ENCODE assay signal across 10 cellular contexts in genomic region chr17:58786586-58787295, GRCh38. TPM values are rescaled to one million over a fixed set of nuclear protein-coding genes. Genes with fewer than 3 reads are reported as not detected.
DNase-seq lines count a peak whose midpoint lies in the region; ATAC-seq and TF ChIP-seq lines count a peak whose summit lies in the region.
"Had no signal": no experiment of that assay in that cellular context is flagged by ENCODE, and none has a peak within 500 bp of the region (broad histone marks: within the 10 kb centered on the region; RNA-seq: fewer than 3 reads in every experiment).

No MANE protein-coding gene starts in this region.

- H3K36me3 ChIP-seq in breast epithelium, result no peaks in the 10 kb centered on the region
- H3K36me3 ChIP-seq in upper lobe of right lung, result no peaks in the 10 kb centered on the region
- H3K36me3 ChIP-seq: Peyer's patch had no signal

- ATAC-seq in upper lobe of right lung, result no peak

- H3K27me3 Mint-ChIP-seq in MCF 10A (ENCODE audit: insufficient read depth, unreplicated experiment), result no peaks in the 10 kb centered on the region

- TSS peak; percentile 47 for BruUV-seq in MCF 10A (replicated peaks; lab: Mats Ljungman, UMichigan)

- no peak overlapping the region for H3K27ac Mint-ChIP-seq in MCF 10A (ENCODE audit: low read depth, unreplicated experiment)

- intact Hi-C loops in MCF 10A (cut with micrococcal nuclease) (no loop called here), breast epithelium (cut with DNase I; ENCODE audit: low total_unique reads) (no loop called here), upper lobe of right lung (cut with DNase I) (no loop called here)

- TF ChIP-seq CTCF in MCF 10A (IDR thresholded peaks at IDR 0.05; ENCODE audit: unreplicated experiment) (no peak), breast epithelium (IDR thresholded peaks at IDR 0.05) (no peak), upper lobe of right lung (IDR thresholded peaks at IDR 0.05) (no peak)

- H3K36me3 Mint-ChIP-seq in MCF 10A (ENCODE audit: insufficient read depth, unreplicated experiment), result no peaks in the 10 kb centered on the region

- H3K4me3 Mint-ChIP-seq in MCF 10A (ENCODE audit: unreplicated experiment), result no peak overlapping the region

- CTCF ChIA-PET in MCF 10A (lab: Yijun Ruan, JAX), result interaction anchor here (0.6 to 0.8 kb wide), 2 partner anchors 24 to 653 kb away, joined by 3 read pairs; no protein-coding TSS in a partner anchor

- no peaks in the 10 kb centered on the region for H3K27me3 ChIP-seq in breast epithelium
- H3K27me3 ChIP-seq in upper lobe of right lung, result no peaks in the 10 kb centered on the region
- H3K27me3 ChIP-seq: Peyer's patch had no signal

- H3K4me1 ChIP-seq in breast epithelium (no peaks in the 10 kb centered on the region), upper lobe of right lung (no peaks in the 10 kb centered on the region)
- H3K4me1 ChIP-seq: parathyroid adenoma, Peyer's patch had no signal

- no peaks in the 10 kb centered on the region for H3K9me3 Mint-ChIP-seq in MCF 10A (ENCODE audit: unreplicated experiment)

- no peaks in the 10 kb centered on the region for H3K9me3 ChIP-seq in breast epithelium
- no peaks in the 10 kb centered on the region for H3K9me3 ChIP-seq in upper lobe of right lung
- H3K9me3 ChIP-seq: Peyer's patch had no signal

- POLR2A ChIA-PET in MCF 10A (lab: Yijun Ruan, JAX), result interaction anchor here (0.6 to 1.0 kb wide), 4 partner anchors 11 to 36 kb away, joined by 3 to 4 read pairs (median 4); no protein-coding TSS in a partner anchor

- H3K4me3 ChIP-seq in breast epithelium (no peak overlapping the region), upper lobe of right lung (no peak overlapping the region)
- H3K4me3 ChIP-seq: Peyer's patch had no signal

- no peak for TF ChIP-seq POLR2A in breast epithelium (IDR thresholded peaks at IDR 0.05)

- H3K27ac ChIP-seq in breast epithelium, result no peak overlapping the region
- H3K27ac ChIP-seq in upper lobe of right lung, result no peak overlapping the region
- H3K27ac ChIP-seq: parathyroid adenoma, Peyer's patch had no signal

- peak; percentile 48 for DNase-seq in MCF 10A (ENCODE audit: unreplicated experiment)
- no peak for DNase-seq in breast epithelium (ENCODE audit: low spot score in 2 of 2)
- DNase-seq in SK-MEL-5 (ENCODE audit: low read depth, low spot score), result peak; percentile 49
- peak; percentile 72 for DNase-seq in fibroblast of the conjunctiva (ENCODE audit: low read depth)
- DNase-seq in upper lobe of right lung, result no peak
- DNase-seq in SIG-M5 (lab: John Stamatoyannopoulos, UW), result no peak
- DNase-seq in activated CD8-positive, alpha-beta memory T cell treated with anti-CD3 and anti-CD28 coated beads, Interleukin-2, amount 50 U/mL, for 48 hours, result no peak
- no peak for DNase-seq in NCI-H748 (lab: John Stamatoyannopoulos, UW; ENCODE audit: unreplicated experiment)
- DNase-seq: Peyer's patch had no signal

- in situ Hi-C loops in SK-MEL-5 (cut with HindIII; ENCODE audit: low pct_unique_long_range_greater_than_20kb, low sequenced_read_pairs), result no loop called here

- no peaks in the 10 kb centered on the region for H3K4me1 Mint-ChIP-seq in MCF 10A (ENCODE audit: insufficient read depth, unreplicated experiment)

RNA-seq across cellular contexts. Expression of gene PPM1E, which starts 31.1 kb away (rescaled TPM):
- 0.54 and 0.65 TPM in 2 replicates for total RNA-seq in MCF 10A (2022)
- total RNA-seq in breast epithelium, result under 1 TPM; under 0.01 to 0.44 (median 0.16) TPM
- 3.5 and 4.2 TPM in 2 replicates for total RNA-seq in SK-MEL-5 (2014; rRNA removed; shearing (Covaris generic))
- 3.5 and 6.6 TPM in 2 replicates for polyA plus RNA-seq in SK-MEL-5 (2015; cell fraction: cytosol; rRNA removed)
- polyA plus RNA-seq in SK-MEL-5 (2015; cell fraction: nucleus; rRNA removed), result 2.4 and 4.0 TPM in 2 replicates
- not detected for total RNA-seq in upper lobe of right lung

Comparison
In these comparisons a context has a peak if more than half of its experiments do, and no peak if none do; other contexts are left out.
1. DNase-seq: peak in MCF 10A (single experiment), SK-MEL-5 (single experiment) and fibroblast of the conjunctiva (single experiment); none in breast epithelium (0 of 2), upper lobe of right lung (single experiment), SIG-M5 (single experiment), activated CD8-positive, alpha-beta memory T cell treated with anti-CD3 and anti-CD28 coated beads, Interleukin-2, amount 50 U/mL, for 48 hours (single experiment) and NCI-H748 (single experiment).